8 cellular contexts compared by ENCODE assay signal in the genomic region with DNA sequence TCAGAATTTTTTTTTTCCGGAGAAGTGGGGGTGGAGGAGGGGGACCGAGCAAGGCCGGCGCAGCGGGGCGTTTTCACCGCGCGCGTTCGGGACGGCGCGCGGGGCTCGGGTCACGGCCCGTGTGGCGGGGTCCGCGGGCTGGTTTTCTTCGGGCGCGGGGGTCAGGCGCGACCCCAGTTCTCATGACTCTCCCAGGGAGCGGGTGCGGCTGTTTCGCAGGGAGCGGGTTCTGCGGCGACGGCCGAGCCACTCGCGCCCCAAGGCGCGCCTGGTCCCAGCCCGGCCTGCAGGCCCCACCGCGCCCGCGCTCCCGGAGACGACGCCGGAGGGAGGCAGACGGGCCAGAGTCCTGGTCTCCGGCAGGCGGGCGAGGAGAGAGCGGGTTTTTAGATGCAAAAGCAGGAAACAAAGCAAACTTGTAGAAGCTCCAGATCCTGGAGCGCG. TPM values are rescaled to one million over a fixed set of nuclear protein-coding genes. Genes with fewer than 3 reads are reported as not detected.
DNase-seq lines count a peak whose midpoint lies in the region; FAIRE-seq and TF ChIP-seq lines count a peak whose summit lies in the region.

No MANE protein-coding gene starts in this region.

- H4K12ac ChIP-seq in trophoblast cell (ENCODE audit: low read depth, low read length), result peak overlapping the region; percentile 79

- H3K18ac ChIP-seq in trophoblast cell (ENCODE audit: low read length), result peak overlapping the region; percentile 89

- H3K4ac ChIP-seq in trophoblast cell (ENCODE audit: low read depth, low read length), result peak overlapping the region; percentile 50

- H3K9ac ChIP-seq in trophoblast cell (ENCODE audit: low read length), result peak overlapping the region; percentile 92

- H4K91ac ChIP-seq in trophoblast cell (ENCODE audit: low read depth, low read length), result peak overlapping the region; percentile 78

- H3K4me2 ChIP-seq in trophoblast cell (ENCODE audit: low read length), result peak overlapping the region; percentile 95

- peak; percentile 68 for DNase-seq in COLO668 (lab: John Stamatoyannopoulos, UW; ENCODE audit: unreplicated experiment)
- DNase-seq in SJSA1 (ENCODE audit: low read depth in 1 of 2, low spot score in 2 of 2), result no peak
- DNase-seq in foreskin fibroblast, result no peak
- no peak for DNase-seq in trophoblast cell
- DNase-seq in D721Med (ENCODE audit: insufficient read length, low spot score), result no peak
- DNase-seq in stimulated activated naive CD4-positive, alpha-beta T cell (lab: John Stamatoyannopoulos, UW), result no peak
- no peak for DNase-seq in dedifferentiated amniotic fluid mesenchymal stem cell (ENCODE audit: extremely low spot score)
- no peak for DNase-seq in superior temporal gyrus (ENCODE audit: extremely low spot score)

- H4K8ac ChIP-seq in trophoblast cell (ENCODE audit: low read depth, low read length), result peak overlapping the region; percentile 87

- H3K4me1 ChIP-seq in SJSA1 (replicated peaks) (peaks cover 42% of the 10 kb centered on the region), trophoblast cell (ENCODE audit: control insufficient read depth in 1 of 2, insufficient read depth in 2 of 2, low read length in 2 of 2) (peaks cover 18 to 33% of the 10 kb centered on the region in 2 experiments)

- peaks cover 7% of the 10 kb centered on the region for H3K36me3 ChIP-seq in SJSA1
- peaks cover 2 to 3% of the 10 kb centered on the region in 2 experiments for H3K36me3 ChIP-seq in trophoblast cell (ENCODE audit: control insufficient read depth in 1 of 2, insufficient read depth in 2 of 2, low read length in 2 of 2)

- FAIRE-seq in D721Med (lab: Jason Lieb, UNC), result no peak

- H3K23ac ChIP-seq in trophoblast cell (ENCODE audit: low read length), result no peak overlapping the region

- no peak overlapping the region for H2AK5ac ChIP-seq in trophoblast cell (ENCODE audit: low read length)

- H3K9me3 ChIP-seq in SJSA1 (replicated peaks) (no peaks in the 10 kb centered on the region), trophoblast cell (ENCODE audit: insufficient read depth, low read depth, low read length) (peaks cover 3% of the 10 kb centered on the region)

- peak overlapping the region; percentile 83 for H3K14ac ChIP-seq in trophoblast cell (ENCODE audit: low read length)

- H2BK120ac ChIP-seq in trophoblast cell (ENCODE audit: insufficient read depth, low read length, poor library complexity), result peak overlapping the region; percentile 71

- H3K79me1 ChIP-seq in trophoblast cell (ENCODE audit: low read length), result peaks cover 40% of the 10 kb centered on the region

- H3K79me2 ChIP-seq in trophoblast cell (ENCODE audit: control insufficient read depth, insufficient read depth, low read length, poor library complexity), result peaks cover 22% of the 10 kb centered on the region

- peak overlapping the region; percentile 90 for H2BK5ac ChIP-seq in trophoblast cell (ENCODE audit: low read depth, low read length, poor library complexity)

- H2BK12ac ChIP-seq in trophoblast cell (ENCODE audit: low read length), result peak overlapping the region; percentile 48

- peak overlapping the region; percentile 73 for H2AFZ ChIP-seq in trophoblast cell (ENCODE audit: insufficient read depth, low read length, poor library complexity)

- H3K4me3 ChIP-seq in SJSA1, result peak overlapping the region; percentile 65
- peak overlapping the region; percentile 62 to 76 for H3K4me3 ChIP-seq in foreskin fibroblast (ENCODE audit: low read depth in 1 of 2, low read length in 2 of 2)
- peak overlapping the region; percentile 78 for H3K4me3 ChIP-seq in trophoblast cell (ENCODE audit: low read depth, low read length)

- no peaks in the 10 kb centered on the region for H3K27me3 ChIP-seq in SJSA1 (replicated peaks)
- peaks cover 17% of the 10 kb centered on the region for H3K27me3 ChIP-seq in trophoblast cell (ENCODE audit: insufficient read depth, low read length)

- TF ChIP-seq CTCF in foreskin fibroblast (IDR thresholded peaks at IDR 0.05; ENCODE audit: low read depth, low read length), result no peak
- TF ChIP-seq CTCF in D721Med (IDR thresholded peaks at IDR 0.05; ENCODE audit: insufficient read depth, missing control alignments), result no peak

- peak overlapping the region; percentile 82 for H3K27ac ChIP-seq in SJSA1
- peak overlapping the region; percentile 92 for H3K27ac ChIP-seq in trophoblast cell (ENCODE audit: low read depth, low read length)

- WGBS in trophoblast cell (ENCODE audit: extremely low coverage, insufficient coverage, insufficient read length), result no CpG with 5 or more reads among the region's 54 CpGs

RNA-seq across cellular contexts. Expression of a gene that starts 1.0 kb away (rescaled TPM):
- 5.7 and 6.6 TPM in 2 replicates for total RNA-seq in SJSA1 (2014; rRNA removed; shearing (Covaris generic))
- 2.8 and 3.1 TPM in 2 replicates for polyA plus RNA-seq in trophoblast cell (2013)
